22 cellular contexts compared by ENCODE assay signal in genomic region chr18:3495691-3496090, GRCh38.
"Had no signal": no experiment of that assay in that cellular context is flagged by ENCODE, and none has a peak within 500 bp of the region (broad histone marks: within the 10 kb centered on the region; RNA-seq: fewer than 3 reads in every experiment).

No MANE protein-coding gene starts in this region.

- ATAC-seq: right cardiac atrium had no signal

- H3K4me3 ChIP-seq: breast epithelium, stomach, suprapubic skin, tibial nerve had no signal

- H3K27ac Mint-ChIP-seq: activated naive CD4-positive, alpha-beta T cell treated with anti-CD3 and anti-CD28 coated beads for 36 hours; activated naive CD8-positive, alpha-beta T cell treated with anti-CD3 and anti-CD28 coated beads, Interleukin-2, amount 10 ng/mL, durations not matched to agents 7 days and 5 days; T-helper 2 cell treated with Interferon-gamma antibody and Interleukin-4, amounts not matched to agents 5 μg/mL and 100 μg/mL, for 36 hours had no signal

- H3K36me3 Mint-ChIP-seq: activated naive CD8-positive, alpha-beta T cell treated with anti-CD3 and anti-CD28 coated beads, Interleukin-2, amount 10 ng/mL, durations not matched to agents 7 days and 5 days had no signal

- H3K4me1 ChIP-seq: breast epithelium, parathyroid adenoma had no signal

- H3K4me3 Mint-ChIP-seq: activated naive CD4-positive, alpha-beta T cell treated with anti-CD3 and anti-CD28 coated beads for 36 hours; activated naive CD8-positive, alpha-beta T cell treated with anti-CD3 and anti-CD28 coated beads, Interleukin-2, amount 10 ng/mL, durations not matched to agents 7 days and 5 days; central memory CD8-positive, alpha-beta T cell; T-helper 2 cell treated with Interferon-gamma antibody and Interleukin-4, amounts not matched to agents 5 μg/mL and 100 μg/mL, for 36 hours had no signal

- H3K9me3 Mint-ChIP-seq: activated naive CD4-positive, alpha-beta T cell treated with anti-CD3 and anti-CD28 coated beads for 36 hours; activated naive CD8-positive, alpha-beta T cell treated with anti-CD3 and anti-CD28 coated beads, Interleukin-2, amount 10 ng/mL, durations not matched to agents 7 days and 5 days; central memory CD8-positive, alpha-beta T cell; T-helper 2 cell treated with Interferon-gamma antibody and Interleukin-4, amounts not matched to agents 5 μg/mL and 100 μg/mL, for 36 hours had no signal

- FAIRE-seq: colon had no signal

- DNase-seq: activated CD4-positive, alpha-beta T cell treated with anti-CD3 and anti-CD28 coated beads for 1 hour; activated CD4-positive, alpha-beta T cell treated with anti-CD3 and anti-CD28 coated beads, Interleukin-2, amount 50 U/mL, for 4 hours; activated effector memory CD4-positive, alpha-beta T cell treated with Interleukin-2 at 50 U/mL for 16 hours; activated naive CD4-positive, alpha-beta T cell treated with anti-CD3 and anti-CD28 coated beads for 36 hours; activated naive CD8-positive, alpha-beta T cell treated with anti-CD3 and anti-CD28 coated beads, Interleukin-2, amount 10 ng/mL, durations not matched to agents 7 days and 5 days; activated T-cell treated with anti-CD3 and anti-CD28 coated beads, Interleukin-2, amount 50 U/mL, for 48 hours; amniotic stem cell; effector memory CD4-positive, alpha-beta T cell; hypothalamus; mesenchymal stem cell; nucleus accumbens; right cardiac atrium; stimulated activated CD4-positive, alpha-beta T cell treated with anti-CD3 and anti-CD28 coated beads, Interleukin-1b, Interleukin-23, amount 100 ng/mL, for 48 hours; stomach; WERI-Rb-1 had no signal

- H3K9me3 ChIP-seq: breast epithelium, stomach, suprapubic skin, tibial nerve had no signal

- H3K27ac ChIP-seq: breast epithelium, parathyroid adenoma, stomach, suprapubic skin, tibial nerve, WERI-Rb-1 had no signal

- H3K36me3 ChIP-seq: breast epithelium, stomach, suprapubic skin, tibial nerve, WERI-Rb-1 had no signal

- H3K27me3 ChIP-seq: tibial nerve had no signal
